In the genomic region with DNA sequence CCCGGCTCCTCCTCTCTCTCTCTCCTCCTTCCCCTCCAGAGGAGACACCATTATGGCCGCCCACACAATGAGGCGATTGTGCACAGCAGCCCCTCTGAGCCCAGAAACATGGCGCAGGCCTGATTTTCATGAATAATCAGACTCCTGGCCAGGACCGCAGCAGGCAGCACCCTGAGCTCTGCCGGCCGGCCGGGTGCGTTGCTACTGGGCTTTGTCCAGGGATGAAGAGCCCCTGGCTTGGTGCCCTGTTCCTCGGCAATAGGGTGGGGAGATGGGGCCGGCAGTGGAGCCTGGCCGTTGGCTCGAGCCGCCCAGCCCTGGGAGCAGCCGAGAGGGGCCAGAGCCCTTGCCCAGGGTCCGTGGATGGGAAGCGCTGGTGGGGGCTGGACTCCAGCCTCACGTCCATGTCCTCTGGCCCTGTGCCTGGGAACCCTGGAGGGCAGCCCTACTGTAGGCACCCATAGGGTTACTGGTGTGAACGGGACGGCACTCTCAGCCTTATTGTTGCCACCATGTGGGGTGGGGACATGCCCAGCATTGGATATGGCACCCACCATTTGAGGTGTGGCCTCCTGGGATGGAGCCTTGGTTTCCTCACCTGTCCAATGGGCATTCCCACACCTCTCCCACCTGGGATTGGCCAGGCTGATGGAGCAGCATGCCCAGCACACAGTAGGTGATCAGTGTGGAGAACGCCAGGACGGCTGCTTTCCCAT, we compare ENCODE assay signal across 1 cellular context.
TF ChIP-seq lines count a peak whose summit lies in the region.

No MANE protein-coding gene starts in this region.

TF ChIP-seq in HCT116, 20 proteins besides CTCF, POLR2A, EP300 and RAD21:
- TF ChIP-seq, protein P1, sequence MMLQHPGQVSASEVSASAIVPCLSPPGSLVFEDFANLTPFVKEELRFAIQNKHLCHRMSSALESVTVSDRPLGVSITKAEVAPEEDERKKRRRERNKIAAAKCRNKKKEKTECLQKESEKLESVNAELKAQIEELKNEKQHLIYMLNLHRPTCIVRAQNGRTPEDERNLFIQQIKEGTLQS (IDR thresholded peaks at IDR 0.05): no peak
- TF ChIP-seq JUND (IDR thresholded peaks at IDR 0.05): no peak
- TF ChIP-seq, protein P2, sequence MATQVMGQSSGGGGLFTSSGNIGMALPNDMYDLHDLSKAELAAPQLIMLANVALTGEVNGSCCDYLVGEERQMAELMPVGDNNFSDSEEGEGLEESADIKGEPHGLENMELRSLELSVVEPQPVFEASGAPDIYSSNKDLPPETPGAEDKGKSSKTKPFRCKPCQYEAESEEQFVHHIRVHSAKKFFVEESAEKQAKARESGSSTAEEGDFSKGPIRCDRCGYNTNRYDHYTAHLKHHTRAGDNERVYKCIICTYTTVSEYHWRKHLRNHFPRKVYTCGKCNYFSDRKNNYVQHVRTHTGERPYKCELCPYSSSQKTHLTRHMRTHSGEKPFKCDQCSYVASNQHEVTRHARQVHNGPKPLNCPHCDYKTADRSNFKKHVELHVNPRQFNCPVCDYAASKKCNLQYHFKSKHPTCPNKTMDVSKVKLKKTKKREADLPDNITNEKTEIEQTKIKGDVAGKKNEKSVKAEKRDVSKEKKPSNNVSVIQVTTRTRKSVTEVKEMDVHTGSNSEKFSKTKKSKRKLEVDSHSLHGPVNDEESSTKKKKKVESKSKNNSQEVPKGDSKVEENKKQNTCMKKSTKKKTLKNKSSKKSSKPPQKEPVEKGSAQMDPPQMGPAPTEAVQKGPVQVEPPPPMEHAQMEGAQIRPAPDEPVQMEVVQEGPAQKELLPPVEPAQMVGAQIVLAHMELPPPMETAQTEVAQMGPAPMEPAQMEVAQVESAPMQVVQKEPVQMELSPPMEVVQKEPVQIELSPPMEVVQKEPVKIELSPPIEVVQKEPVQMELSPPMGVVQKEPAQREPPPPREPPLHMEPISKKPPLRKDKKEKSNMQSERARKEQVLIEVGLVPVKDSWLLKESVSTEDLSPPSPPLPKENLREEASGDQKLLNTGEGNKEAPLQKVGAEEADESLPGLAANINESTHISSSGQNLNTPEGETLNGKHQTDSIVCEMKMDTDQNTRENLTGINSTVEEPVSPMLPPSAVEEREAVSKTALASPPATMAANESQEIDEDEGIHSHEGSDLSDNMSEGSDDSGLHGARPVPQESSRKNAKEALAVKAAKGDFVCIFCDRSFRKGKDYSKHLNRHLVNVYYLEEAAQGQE (IDR thresholded peaks at IDR 0.05; ENCODE audit: low read depth): no peak
- TF ChIP-seq, protein P3, sequence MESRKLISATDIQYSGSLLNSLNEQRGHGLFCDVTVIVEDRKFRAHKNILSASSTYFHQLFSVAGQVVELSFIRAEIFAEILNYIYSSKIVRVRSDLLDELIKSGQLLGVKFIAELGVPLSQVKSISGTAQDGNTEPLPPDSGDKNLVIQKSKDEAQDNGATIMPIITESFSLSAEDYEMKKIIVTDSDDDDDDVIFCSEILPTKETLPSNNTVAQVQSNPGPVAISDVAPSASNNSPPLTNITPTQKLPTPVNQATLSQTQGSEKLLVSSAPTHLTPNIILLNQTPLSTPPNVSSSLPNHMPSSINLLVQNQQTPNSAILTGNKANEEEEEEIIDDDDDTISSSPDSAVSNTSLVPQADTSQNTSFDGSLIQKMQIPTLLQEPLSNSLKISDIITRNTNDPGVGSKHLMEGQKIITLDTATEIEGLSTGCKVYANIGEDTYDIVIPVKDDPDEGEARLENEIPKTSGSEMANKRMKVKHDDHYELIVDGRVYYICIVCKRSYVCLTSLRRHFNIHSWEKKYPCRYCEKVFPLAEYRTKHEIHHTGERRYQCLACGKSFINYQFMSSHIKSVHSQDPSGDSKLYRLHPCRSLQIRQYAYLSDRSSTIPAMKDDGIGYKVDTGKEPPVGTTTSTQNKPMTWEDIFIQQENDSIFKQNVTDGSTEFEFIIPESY (IDR thresholded peaks at IDR 0.05; ENCODE audit: extremely low read depth, insufficient replicate concordance, low read length): no peak
- no peak for TF ChIP-seq TCF7L2 (IDR thresholded peaks at IDR 0.05; ENCODE audit: borderline replicate concordance, extremely low read depth, insufficient read depth, insufficient read length)
- no peak for TF ChIP-seq SRF (IDR thresholded peaks at IDR 0.05; ENCODE audit: low read depth)
- TF ChIP-seq EGR1 (IDR thresholded peaks at IDR 0.05; ENCODE audit: low read depth): no peak
- no peak for TF ChIP-seq CEBPB (IDR thresholded peaks at IDR 0.05; ENCODE audit: low read depth)
- TF ChIP-seq FOSL1 (IDR thresholded peaks at IDR 0.05; ENCODE audit: low read depth): no peak
- no peak for TF ChIP-seq ZNF274 (IDR thresholded peaks at IDR 0.05; ENCODE audit: low read depth, low read length)
- no peak for TF ChIP-seq ZFX (IDR thresholded peaks at IDR 0.05)
- no peak for TF ChIP-seq ELF1 (IDR thresholded peaks at IDR 0.05; ENCODE audit: borderline replicate concordance, low read depth)
- TF ChIP-seq POLR2AphosphoS5 (IDR thresholded peaks at IDR 0.05; ENCODE audit: low read depth, low read length): no peak
- no peak for TF ChIP-seq SP1 (IDR thresholded peaks at IDR 0.05; ENCODE audit: low read depth)
- TF ChIP-seq CBX3 (IDR thresholded peaks at IDR 0.05; ENCODE audit: low read depth): no peak
- TF ChIP-seq EZH2 (IDR thresholded peaks at IDR 0.05): no peak
- no peak for TF ChIP-seq EZH2phosphoT487 (IDR thresholded peaks at IDR 0.05; ENCODE audit: borderline replicate concordance)
